Comparison of ENCODE assay signal across 8 cellular contexts in the genomic region with DNA sequence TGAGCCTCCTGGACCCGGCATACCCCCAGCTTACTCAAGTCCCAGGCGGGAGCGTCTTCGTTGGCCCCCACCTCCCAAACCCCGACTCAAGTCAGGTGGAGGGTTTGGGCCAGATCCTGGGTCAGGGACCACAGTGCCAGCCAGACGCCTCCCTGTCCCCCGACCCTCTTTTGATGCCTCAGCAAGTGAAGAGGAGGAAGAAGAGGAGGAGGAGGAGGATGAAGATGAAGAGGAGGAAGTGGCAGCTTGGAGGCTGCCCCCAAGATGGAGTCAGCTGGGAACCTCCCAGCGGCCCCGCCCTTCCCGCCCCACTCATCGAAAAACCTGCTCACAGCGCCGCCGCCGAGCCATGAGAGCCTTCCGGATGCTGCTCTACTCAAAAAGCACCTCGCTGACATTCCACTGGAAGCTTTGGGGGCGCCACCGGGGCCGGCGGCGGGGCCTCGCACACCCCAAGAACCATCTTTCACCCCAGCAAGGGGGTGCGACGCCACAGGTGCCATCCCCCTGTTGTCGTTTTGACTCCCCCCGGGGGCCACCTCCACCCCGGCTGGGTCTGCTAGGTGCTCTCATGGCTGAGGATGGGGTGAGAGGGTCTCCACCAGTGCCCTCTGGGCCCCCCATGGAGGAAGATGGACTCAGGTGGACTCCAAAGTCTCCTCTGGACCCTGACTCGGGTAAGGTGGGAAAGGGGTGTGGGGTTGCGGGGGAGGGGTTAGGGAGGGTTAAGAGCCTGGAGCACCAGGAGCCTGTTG. TPM values are rescaled to one million over a fixed set of nuclear protein-coding genes. Genes with fewer than 3 reads are reported as not detected.
DNase-seq lines count a peak whose midpoint lies in the region; ATAC-seq and TF ChIP-seq lines count a peak whose summit lies in the region.

No MANE protein-coding gene starts in this region.

- TF ChIP-seq CTCF in heart right ventricle (IDR thresholded peaks at IDR 0.05) (no peak), upper lobe of right lung (IDR thresholded peaks at IDR 0.05) (no peak)

- H3K9me3 Mint-ChIP-seq in activated T-helper 1 cell treated with anti-CD3 and anti-CD28 coated beads, Interleukin-12 subunit alpha, Interleukin-12 subunit beta, Interleukin-2, Interleukin-4 antibody, amounts not matched to agents 30 ng/mL and 10 ng/mL and 1 ng/mL, durations not matched to agents 14 hours and 24 hours and 36 hours, result no peaks in the 10 kb centered on the region
- H3K9me3 Mint-ChIP-seq in immature natural killer cell, result no peaks in the 10 kb centered on the region

- peak overlapping the region; percentile 97 for H3K4me3 Mint-ChIP-seq in activated T-helper 1 cell treated with anti-CD3 and anti-CD28 coated beads, Interleukin-12 subunit alpha, Interleukin-12 subunit beta, Interleukin-2, Interleukin-4 antibody, amounts not matched to agents 30 ng/mL and 10 ng/mL and 1 ng/mL, durations not matched to agents 14 hours and 24 hours and 36 hours
- H3K4me3 Mint-ChIP-seq in immature natural killer cell, result peak overlapping the region; percentile 81 to 87 (median 86)

- no peak for DNase-seq in heart right ventricle
- no peak for DNase-seq in cardiac septum (ENCODE audit: low spot score)
- DNase-seq in activated T-helper 1 cell treated with anti-CD3 and anti-CD28 coated beads, Interleukin-12 subunit alpha, Interleukin-12 subunit beta, Interleukin-2, Interleukin-4 antibody, amounts not matched to agents 30 ng/mL and 10 ng/mL and 1 ng/mL, durations not matched to agents 14 hours and 24 hours and 36 hours (ENCODE audit: low spot score), result no peak
- no peak for DNase-seq in immature natural killer cell
- no peak for DNase-seq in upper lobe of right lung
- DNase-seq in anterior cingulate cortex (lab: John Stamatoyannopoulos, UW), result no peak
- no peak for DNase-seq in Kasumi-1 (lab: John Stamatoyannopoulos, UW)

- WGBS in heart right ventricle, 2 donors, result 90% methylated on average over 30 of the region's 30 CpGs

- H3K27me3 ChIP-seq in heart right ventricle, result no peaks in the 10 kb centered on the region
- no peaks in the 10 kb centered on the region for H3K27me3 ChIP-seq in upper lobe of right lung

- H3K27ac ChIP-seq in heart right ventricle (no peak overlapping the region), upper lobe of right lung (no peak overlapping the region)

- H3K36me3 ChIP-seq in heart right ventricle (peaks cover 0 to 57% (median 38%) of the 10 kb centered on the region in 9 donors), upper lobe of right lung (peaks cover 46% of the 10 kb centered on the region)

- no peaks in the 10 kb centered on the region for H3K27me3 Mint-ChIP-seq in activated T-helper 1 cell treated with anti-CD3 and anti-CD28 coated beads, Interleukin-12 subunit alpha, Interleukin-12 subunit beta, Interleukin-2, Interleukin-4 antibody, amounts not matched to agents 30 ng/mL and 10 ng/mL and 1 ng/mL, durations not matched to agents 14 hours and 24 hours and 36 hours (ENCODE audit: insufficient read depth)
- H3K27me3 Mint-ChIP-seq in immature natural killer cell (ENCODE audit: low read depth in 3 of 3), result peaks cover 9 to 17% (median 15%) of the 10 kb centered on the region in 3 donors

- H3K9me3 ChIP-seq in heart right ventricle (no peaks in the 10 kb centered on the region), upper lobe of right lung (no peaks in the 10 kb centered on the region)

- intact Hi-C loops in heart right ventricle (cut with DNase I) (loop anchor here in 7 of 10 donors (5.0 to 10.0 kb wide), 7 partner anchors 46 to 308 kb away; partner anchors contain the start of genes KCTD11 (in 4 of the 7), TMEM95 (in 3 of the 7), FGF11 (in 2 of the 7) and TMEM102 (in 2 of the 7)), cardiac septum (cut with DNase I) (loop anchor here (5.0 kb wide), 1 partner anchor 206 kb away; the partner anchor contains the start of gene TMEM95), upper lobe of right lung (cut with DNase I) (no loop called here)
- intact Hi-C loops in activated T-helper 1 cell treated with anti-CD3 and anti-CD28 coated beads, Interleukin-12 subunit alpha, Interleukin-12 subunit beta, Interleukin-2, Interleukin-4 antibody, amounts not matched to agents 30 ng/mL and 10 ng/mL and 1 ng/mL, durations not matched to agents 14 hours and 24 hours and 36 hours (cut with micrococcal nuclease), result no loop called here

- H3K27ac Mint-ChIP-seq in activated T-helper 1 cell treated with anti-CD3 and anti-CD28 coated beads, Interleukin-12 subunit alpha, Interleukin-12 subunit beta, Interleukin-2, Interleukin-4 antibody, amounts not matched to agents 30 ng/mL and 10 ng/mL and 1 ng/mL, durations not matched to agents 14 hours and 24 hours and 36 hours, result peak overlapping the region; percentile 95
- peak overlapping the region in 3 of 6 donors; percentile 76 to 89 (median 83) for H3K27ac Mint-ChIP-seq in immature natural killer cell

- H3K4me1 Mint-ChIP-seq in activated T-helper 1 cell treated with anti-CD3 and anti-CD28 coated beads, Interleukin-12 subunit alpha, Interleukin-12 subunit beta, Interleukin-2, Interleukin-4 antibody, amounts not matched to agents 30 ng/mL and 10 ng/mL and 1 ng/mL, durations not matched to agents 14 hours and 24 hours and 36 hours (ENCODE audit: low read depth), result peaks cover 42% of the 10 kb centered on the region
- H3K4me1 Mint-ChIP-seq in immature natural killer cell, result peaks cover 25 to 30% of the 10 kb centered on the region in 2 donors

- H3K36me3 Mint-ChIP-seq in activated T-helper 1 cell treated with anti-CD3 and anti-CD28 coated beads, Interleukin-12 subunit alpha, Interleukin-12 subunit beta, Interleukin-2, Interleukin-4 antibody, amounts not matched to agents 30 ng/mL and 10 ng/mL and 1 ng/mL, durations not matched to agents 14 hours and 24 hours and 36 hours (ENCODE audit: low read depth), result peaks cover 24% of the 10 kb centered on the region
- peaks cover 4 to 5% (median 4%) of the 10 kb centered on the region in 3 donors for H3K36me3 Mint-ChIP-seq in immature natural killer cell

- H3K4me3 ChIP-seq in heart right ventricle, result peak overlapping the region in 6 of 10 donors; percentile 84 to 100 (median 96)
- H3K4me3 ChIP-seq in upper lobe of right lung, result peak overlapping the region; percentile 91

- ATAC-seq in heart right ventricle (no peak), upper lobe of right lung (no peak), HG02852 (IDR thresholded peaks at IDR 0.05; ENCODE audit: unreplicated experiment) (no peak)

- H3K4me1 ChIP-seq in heart right ventricle (peaks cover 29 to 58% (median 53%) of the 10 kb centered on the region in 9 donors), upper lobe of right lung (peaks cover 41% of the 10 kb centered on the region)

RNA-seq across cellular contexts. Expression of gene SENP3, which starts 1.6 kb away (rescaled TPM):
- total RNA-seq in heart right ventricle (10 to 100 TPM; 22.4 to 34.3 (median 27.1) TPM), cardiac septum (33.8 TPM), upper lobe of right lung (57.6 TPM)
- polyA plus RNA-seq in heart right ventricle (10 to 100 TPM; 33.1 to 46.6 TPM), immature natural killer cell (10 to 100 TPM; 17.5 to 19.4 (median 19.0) TPM)
- 102 and 104 TPM in 2 replicates for total RNA-seq in activated T-helper 1 cell treated with anti-CD3 and anti-CD28 coated beads, Interleukin-12 subunit alpha, Interleukin-12 subunit beta, Interleukin-2, Interleukin-4 antibody, amounts not matched to agents 30 ng/mL and 10 ng/mL and 1 ng/mL, durations not matched to agents 14 hours and 24 hours and 36 hours

RNA-seq across cellular contexts. Expression of gene TNFSF13, which starts 4.7 kb away (rescaled TPM):
- 10 to 100 TPM in 2 of 10 donors, 1 to 10 TPM in 8; 4.1 to 25.0 (median 6.9) TPM for total RNA-seq in heart right ventricle
- polyA plus RNA-seq in heart right ventricle, result 1 to 10 TPM; 7.5 to 8.0 TPM
- total RNA-seq in cardiac septum, result 4.9 TPM
- total RNA-seq in activated T-helper 1 cell treated with anti-CD3 and anti-CD28 coated beads, Interleukin-12 subunit alpha, Interleukin-12 subunit beta, Interleukin-2, Interleukin-4 antibody, amounts not matched to agents 30 ng/mL and 10 ng/mL and 1 ng/mL, durations not matched to agents 14 hours and 24 hours and 36 hours, result 2.2 and 3.3 TPM in 2 replicates
- 1 to 10 TPM; 1.4 to 6.1 (median 5.3) TPM for polyA plus RNA-seq in immature natural killer cell
- total RNA-seq in upper lobe of right lung, result 101 TPM

RNA-seq across cellular contexts. Expression of gene TNFSF12, which starts 14.4 kb away (rescaled TPM):
- total RNA-seq in heart right ventricle, result 10 to 100 TPM; 21.7 to 44.3 (median 26.9) TPM
- 10 to 100 TPM; 20.6 to 51.0 TPM for polyA plus RNA-seq in heart right ventricle
- 33.9 TPM for total RNA-seq in cardiac septum
- total RNA-seq in activated T-helper 1 cell treated with anti-CD3 and anti-CD28 coated beads, Interleukin-12 subunit alpha, Interleukin-12 subunit beta, Interleukin-2, Interleukin-4 antibody, amounts not matched to agents 30 ng/mL and 10 ng/mL and 1 ng/mL, durations not matched to agents 14 hours and 24 hours and 36 hours, result 18.6 and 26.5 TPM in 2 replicates
- polyA plus RNA-seq in immature natural killer cell, result 10 to 100 TPM; 32.1 to 69.9 (median 32.7) TPM
- 75.7 TPM for total RNA-seq in upper lobe of right lung

RNA-seq across cellular contexts. Expression of gene CD68, which starts 16.1 kb away (rescaled TPM):
- 100 to 1,000 TPM in 1 of 10 donors, 10 to 100 TPM in 4, 1 to 10 TPM in 5; 4.7 to 128 (median 13.0) TPM for total RNA-seq in heart right ventricle
- polyA plus RNA-seq in heart right ventricle, result 10 to 100 TPM; 15.7 to 40.0 TPM
- 11.4 TPM for total RNA-seq in cardiac septum
- total RNA-seq in activated T-helper 1 cell treated with anti-CD3 and anti-CD28 coated beads, Interleukin-12 subunit alpha, Interleukin-12 subunit beta, Interleukin-2, Interleukin-4 antibody, amounts not matched to agents 30 ng/mL and 10 ng/mL and 1 ng/mL, durations not matched to agents 14 hours and 24 hours and 36 hours, result 2.4 and 3.3 TPM in 2 replicates
- 1 to 10 TPM; 1.9 to 6.5 (median 6.1) TPM for polyA plus RNA-seq in immature natural killer cell
- 398 TPM for total RNA-seq in upper lobe of right lung

RNA-seq across cellular contexts. Expression of gene MPDU1, which starts 20.4 kb away (rescaled TPM):
- total RNA-seq in heart right ventricle, result 10 to 100 TPM; 20.1 to 39.8 (median 23.5) TPM
- 10 to 100 TPM; 42.8 to 64.9 TPM for polyA plus RNA-seq in heart right ventricle
- total RNA-seq in cardiac septum, result 22.4 TPM
- total RNA-seq in activated T-helper 1 cell treated with anti-CD3 and anti-CD28 coated beads, Interleukin-12 subunit alpha, Interleukin-12 subunit beta, Interleukin-2, Interleukin-4 antibody, amounts not matched to agents 30 ng/mL and 10 ng/mL and 1 ng/mL, durations not matched to agents 14 hours and 24 hours and 36 hours, result 108 and 111 TPM in 2 replicates
- 10 to 100 TPM; 31.6 to 44.0 (median 41.6) TPM for polyA plus RNA-seq in immature natural killer cell
- 58.2 TPM for total RNA-seq in upper lobe of right lung

Comparison
In these comparisons a context has a peak if more than half of its experiments do, and no peak if none do; other contexts are left out.
1. intact Hi-C loops: an anchor here in heart right ventricle (5.0 to 10.0 kb wide) and cardiac septum (5.0 kb wide); none called in activated T-helper 1 cell treated with anti-CD3 and anti-CD28 coated beads, Interleukin-12 subunit alpha, Interleukin-12 subunit beta, Interleukin-2, Interleukin-4 antibody, amounts not matched to agents 30 ng/mL and 10 ng/mL and 1 ng/mL, durations not matched to agents 14 hours and 24 hours and 36 hours and upper lobe of right lung.